In the genomic region with DNA sequence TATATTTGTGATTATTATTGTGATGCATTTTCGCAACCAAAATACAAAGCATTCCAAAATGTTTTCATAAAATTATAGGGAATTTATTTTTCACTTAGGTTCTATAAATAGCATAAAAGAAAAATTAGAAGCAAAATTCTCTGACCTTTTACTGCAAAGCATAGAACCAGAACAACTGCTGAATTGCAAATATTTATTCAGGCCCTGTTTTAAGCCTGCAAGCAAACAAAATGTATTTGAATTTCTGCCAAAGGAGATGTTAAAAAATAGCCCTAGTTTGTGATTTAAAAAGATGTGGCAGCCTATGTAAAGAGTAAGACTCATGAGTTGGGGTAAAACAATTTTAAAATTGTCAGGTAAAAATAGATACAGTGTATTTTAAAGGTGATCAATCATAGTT, we compare ENCODE assay signal across 7 cellular contexts.
"Had no signal": no experiment of that assay in that cellular context is flagged by ENCODE, and none has a peak within 500 bp of the region (broad histone marks: within the 10 kb centered on the region; RNA-seq: fewer than 3 reads in every experiment).

No MANE protein-coding gene starts in this region.

- H3K4me1 ChIP-seq: esophagus muscularis mucosa had no signal

- H3K27me3 ChIP-seq: dorsolateral prefrontal cortex, esophagus muscularis mucosa had no signal

- ATAC-seq: natural killer cell had no signal

- H3K4me3 ChIP-seq: dorsolateral prefrontal cortex, esophagus muscularis mucosa had no signal

- H3K9me3 ChIP-seq: esophagus muscularis mucosa had no signal

- H3K36me3 ChIP-seq: esophagus muscularis mucosa had no signal

- H3K27ac ChIP-seq: dorsolateral prefrontal cortex, esophagus muscularis mucosa had no signal

- DNase-seq: activated CD4-positive, alpha-beta memory T cell treated with anti-CD3 and anti-CD28 coated beads for 36 hours; aorta; dorsolateral prefrontal cortex; glutamatergic neuron; natural killer cell; nucleus accumbens had no signal
